ENCODE assay signal across 13 cellular contexts in genomic region chr18:22166070-22166972, GRCh38. TPM values are rescaled to one million over a fixed set of nuclear protein-coding genes. Genes with fewer than 3 reads are reported as not detected.
DNase-seq lines count a peak whose midpoint lies in the region; ATAC-seq and TF ChIP-seq lines count a peak whose summit lies in the region.
"Had no signal": no experiment of that assay in that cellular context is flagged by ENCODE, and none has a peak within 500 bp of the region (broad histone marks: within the 10 kb centered on the region; RNA-seq: fewer than 3 reads in every experiment).

No MANE protein-coding gene starts in this region.

- peaks cover 80% of the 10 kb centered on the region for H3K27me3 Mint-ChIP-seq in activated CD4-positive, alpha-beta T cell treated with anti-CD3 and anti-CD28 coated beads, Interleukin-2, amount 10 ng/mL, durations not matched to agents 7 days and 5 days
- H3K27me3 Mint-ChIP-seq in type B pancreatic cell, result peaks cover 86% of the 10 kb centered on the region

- H3K9me3 ChIP-seq in mucosa of descending colon, result no peaks in the 10 kb centered on the region
- no peaks in the 10 kb centered on the region for H3K9me3 ChIP-seq in gastrocnemius medialis

- peak overlapping the region; percentile 70 for H3K4me3 ChIP-seq in fibroblast of pulmonary artery (replicated peaks; ENCODE audit: low read depth, low read length)
- peak overlapping the region; percentile 12 for H3K4me3 ChIP-seq in mucosa of descending colon
- H3K4me3 ChIP-seq in gastrocnemius medialis, result no peak overlapping the region

- no peak for TF ChIP-seq POLR2A in gastrocnemius medialis (IDR thresholded peaks at IDR 0.05)

- H3K36me3 Mint-ChIP-seq in activated CD4-positive, alpha-beta T cell treated with anti-CD3 and anti-CD28 coated beads, Interleukin-2, amount 10 ng/mL, durations not matched to agents 7 days and 5 days (ENCODE audit: low read depth), result no peaks in the 10 kb centered on the region
- H3K36me3 Mint-ChIP-seq in type B pancreatic cell, result no peaks in the 10 kb centered on the region
- H3K36me3 Mint-ChIP-seq: naive B cell had no signal

- peak overlapping the region; percentile 80 for H3K27ac Mint-ChIP-seq in activated CD4-positive, alpha-beta T cell treated with anti-CD3 and anti-CD28 coated beads, Interleukin-2, amount 10 ng/mL, durations not matched to agents 7 days and 5 days
- peak overlapping the region; percentile 93 for H3K27ac Mint-ChIP-seq in type B pancreatic cell

- H3K36me3 ChIP-seq in mucosa of descending colon (ENCODE audit: low read depth) (no peaks in the 10 kb centered on the region), gastrocnemius medialis (no peaks in the 10 kb centered on the region)

- no peak for DNase-seq in activated CD4-positive, alpha-beta T cell treated with anti-CD3 and anti-CD28 coated beads, Interleukin-2, amount 10 ng/mL, durations not matched to agents 7 days and 5 days
- no peak for DNase-seq in activated CD4-positive, alpha-beta T cell treated with anti-CD3 and anti-CD28 coated beads for 48 hours
- DNase-seq in fibroblast of pulmonary artery (ENCODE audit: low read depth) (peak; percentile 61), mucosa of descending colon (peak; percentile 79 to 84 (median 81)), type B pancreatic cell (ENCODE audit: extremely low spot score, unreplicated experiment) (no peak), NCI-H187 (lab: John Stamatoyannopoulos, UW) (no peak), gastrocnemius medialis (no peak), activated gamma-delta T cell (lab: John Stamatoyannopoulos, UW) (no peak)
- DNase-seq: activated CD4-positive, CD25-positive, alpha-beta regulatory T cell; amniotic stem cell; naive B cell; NCI-H1436; RPMI8226 had no signal

- peak overlapping the region; percentile 34 for H3K4me3 Mint-ChIP-seq in activated CD4-positive, alpha-beta T cell treated with anti-CD3 and anti-CD28 coated beads, Interleukin-2, amount 10 ng/mL, durations not matched to agents 7 days and 5 days
- H3K4me3 Mint-ChIP-seq in type B pancreatic cell, result peak overlapping the region; percentile 91
- H3K4me3 Mint-ChIP-seq: naive B cell had no signal

- peaks cover 87 to 96% (median 91%) of the 10 kb centered on the region in 3 donors for H3K27me3 ChIP-seq in gastrocnemius medialis

- peaks cover 13% of the 10 kb centered on the region for H3K4me1 ChIP-seq in mucosa of descending colon (ENCODE audit: low read depth)
- peaks cover 5 to 23% of the 10 kb centered on the region in 2 donors for H3K4me1 ChIP-seq in gastrocnemius medialis

- POLR2A ChIA-PET in activated CD4-positive, alpha-beta T cell treated with anti-CD3 and anti-CD28 coated beads, Interleukin-2, amount 10 ng/mL, durations not matched to agents 7 days and 5 days (lab: Charles Lee), result no interaction called here

- intact Hi-C loops in mucosa of descending colon (cut with DNase I, micrococcal nuclease), result loop anchor here in 1 of 2 donors (5.0 kb wide), 2 partner anchors 124 to 169 kb away; no protein-coding TSS in a partner anchor
- intact Hi-C loops in gastrocnemius medialis (cut with DNase I; ENCODE audit: low total_unique reads), result no loop called here

- no peak for TF ChIP-seq CTCF in fibroblast of pulmonary artery (IDR thresholded peaks at IDR 0.05; ENCODE audit: low read length, missing control alignments)
- TF ChIP-seq CTCF in mucosa of descending colon (IDR thresholded peaks at IDR 0.05), result no peak
- no peak for TF ChIP-seq CTCF in type B pancreatic cell (conservative IDR thresholded peaks at IDR 0.05)
- no peak for TF ChIP-seq CTCF in gastrocnemius medialis (IDR thresholded peaks at IDR 0.05 in 4 of 5, conservative IDR thresholded peaks at IDR 0.05 in 1 of 5)

- in situ Hi-C loops in gastrocnemius medialis (cut with MboI; ENCODE audit: low sequenced_read_pairs in 4 of 4), result loop anchor here in 3 of 4 donors (25.0 kb wide), 4 partner anchors 96 to 396 kb away; no protein-coding TSS in a partner anchor

- H3K27ac ChIP-seq in gastrocnemius medialis, result no peak overlapping the region

- CTCF ChIA-PET in activated CD4-positive, alpha-beta T cell treated with anti-CD3 and anti-CD28 coated beads, Interleukin-2, amount 10 ng/mL, durations not matched to agents 7 days and 5 days (lab: Charles Lee), result no interaction called here

- no peaks in the 10 kb centered on the region for H3K9me3 Mint-ChIP-seq in activated CD4-positive, alpha-beta T cell treated with anti-CD3 and anti-CD28 coated beads, Interleukin-2, amount 10 ng/mL, durations not matched to agents 7 days and 5 days
- no peaks in the 10 kb centered on the region for H3K9me3 Mint-ChIP-seq in type B pancreatic cell

- ATAC-seq in mucosa of descending colon (peak; percentile 8), gastrocnemius medialis (no peak)

- peaks cover 18% of the 10 kb centered on the region for H3K4me1 Mint-ChIP-seq in activated CD4-positive, alpha-beta T cell treated with anti-CD3 and anti-CD28 coated beads, Interleukin-2, amount 10 ng/mL, durations not matched to agents 7 days and 5 days
- peaks cover 7% of the 10 kb centered on the region for H3K4me1 Mint-ChIP-seq in type B pancreatic cell (ENCODE audit: unreplicated experiment)

RNA-seq across cellular contexts. Expression of gene GATA6, which starts 3.1 kb away (rescaled TPM):
- not detected for total RNA-seq in activated CD4-positive, alpha-beta T cell treated with anti-CD3 and anti-CD28 coated beads, Interleukin-2, amount 10 ng/mL, durations not matched to agents 7 days and 5 days
- total RNA-seq in mucosa of descending colon (10 to 100 TPM; 21.9 to 58.8 (median 43.3) TPM), type B pancreatic cell (ENCODE audit: low replicate concordance) (37.7 and 39.8 TPM in 2 replicates), gastrocnemius medialis (1 to 10 TPM in 1 of 4 donors, under 1 TPM in 3; 0.34 to 1.2 (median 0.86) TPM)

Comparison
In these comparisons a context has a peak if more than half of its experiments do, and no peak if none do; other contexts are left out.
1. DNase-seq: peak in fibroblast of pulmonary artery (single experiment) and mucosa of descending colon (3 of 3); none in activated CD4-positive, alpha-beta T cell treated with anti-CD3 and anti-CD28 coated beads, Interleukin-2, amount 10 ng/mL, durations not matched to agents 7 days and 5 days (single experiment), activated CD4-positive, alpha-beta T cell treated with anti-CD3 and anti-CD28 coated beads for 48 hours (single experiment), type B pancreatic cell (single experiment), NCI-H187 (0 of 2), gastrocnemius medialis (0 of 2) and activated gamma-delta T cell (single experiment).
2. H3K4me3 ChIP-seq: peak in fibroblast of pulmonary artery (single experiment) and mucosa of descending colon (single experiment); none in gastrocnemius medialis (0 of 4).
3. RNA of gene GATA6, which starts 3.1 kb away (total RNA-seq): 21.9 to 58.8 TPM in mucosa of descending colon and 37.7 to 39.8 TPM in type B pancreatic cell; 0.34 to 1.2 TPM in gastrocnemius medialis and not detected in activated CD4-positive, alpha-beta T cell treated with anti-CD3 and anti-CD28 coated beads, Interleukin-2, amount 10 ng/mL, durations not matched to agents 7 days and 5 days; every median in the first group is over 10 times any median in the second.